In genomic region chr15:37078566-37078965, GRCh38 we compare ENCODE assay signal across 18 cellular contexts. TPM values are rescaled to one million over a fixed set of nuclear protein-coding genes. Genes with fewer than 3 reads are reported as not detected.
A peak's percentile ranks its signal among the peaks of the same experiment; 100 is the strongest.
DNase-seq lines count a peak whose midpoint lies in the region; ATAC-seq, FAIRE-seq and TF ChIP-seq lines count a peak whose summit lies in the region.
"Had no signal": no experiment of that assay in that cellular context is flagged by ENCODE, and none has a peak within 500 bp of the region (broad histone marks: within the 10 kb centered on the region; RNA-seq: fewer than 3 reads in every experiment).

No MANE protein-coding gene starts in this region.

- DNase-seq in NCI-H69 (lab: John Stamatoyannopoulos, UW) (peak; percentile 79), mesenchymal stem cell (no peak), sciatic nerve (ENCODE audit: low spot score) (no peak), COLO668 (lab: John Stamatoyannopoulos, UW; ENCODE audit: unreplicated experiment) (no peak), NCI-H2081 (lab: John Stamatoyannopoulos, UW) (no peak)
- DNase-seq: ACHN; Calu3; CD4-positive, CD25-positive, alpha-beta regulatory T cell; DMS 273 treated with DMSO at 0.1 percent for 48 hours; GOT3; H9; HFFc6 had no signal

- H3K9me3 ChIP-seq in HEK293 (ENCODE audit: control insufficient read depth, insufficient read depth, low read depth, low read length) = no peaks in the 10 kb centered on the region
- no peaks in the 10 kb centered on the region for H3K9me3 ChIP-seq in mesenchymal stem cell (ENCODE audit: control insufficient read depth, low read length)
- H3K9me3 ChIP-seq: BLaER1 treated with 17β-estradiol and CSF1 and Interleukin-3, amounts not matched to agents 10 nM and 100 nM had no signal

- no peak for ATAC-seq in sciatic nerve
- no peak for ATAC-seq in HG03442 (IDR thresholded peaks at IDR 0.05; ENCODE audit: unreplicated experiment)

- H3K9ac ChIP-seq in mesenchymal stem cell (ENCODE audit: low read length) = peak overlapping the region; percentile 54
- H3K9ac ChIP-seq: BLaER1 treated with 17β-estradiol and CSF1 and Interleukin-3, amounts not matched to agents 10 nM and 100 nM had no signal

- no peak overlapping the region for H2BK15ac ChIP-seq in mesenchymal stem cell (ENCODE audit: low read depth, poor library complexity, severe bottlenecking)

- H2BK120ac ChIP-seq in mesenchymal stem cell (ENCODE audit: low read depth, low read length) = no peak overlapping the region

- H3K4me2 ChIP-seq in mesenchymal stem cell (ENCODE audit: low read length, poor library complexity, severe bottlenecking) = no peak overlapping the region
- H3K4me2 ChIP-seq: BLaER1 treated with 17β-estradiol and CSF1 and Interleukin-3, amounts not matched to agents 10 nM and 100 nM had no signal

- H3K18ac ChIP-seq in mesenchymal stem cell (ENCODE audit: low read depth in 1 of 2, low read length in 2 of 2) = no peak overlapping the region

- H4K91ac ChIP-seq in mesenchymal stem cell (ENCODE audit: low read length) = no peak overlapping the region

- no peak overlapping the region for H4K8ac ChIP-seq in mesenchymal stem cell (ENCODE audit: low read length)

- TF ChIP-seq CTCF in HEK293 (tag by site-specific recombination; IDR thresholded peaks at IDR 0.05) = no peak

- POLR2A ChIA-PET in HEK293 (lab: Yijun Ruan, JAX) = no interaction called here

- no peak overlapping the region for H3K14ac ChIP-seq in mesenchymal stem cell (ENCODE audit: low read length in 2 of 2)

- H3K4me1 ChIP-seq in HEK293 (ENCODE audit: control insufficient read depth, insufficient read depth, low read length) (peaks cover 29% of the 10 kb centered on the region), mesenchymal stem cell (ENCODE audit: control insufficient read depth, insufficient read depth, low read depth, low read length) (peaks cover under 1% of the 10 kb centered on the region)
- H3K4me1 ChIP-seq: BLaER1 treated with 17β-estradiol and CSF1 and Interleukin-3, amounts not matched to agents 10 nM and 100 nM had no signal

- peaks cover 23% of the 10 kb centered on the region for H3K79me1 ChIP-seq in mesenchymal stem cell (replicated peaks; ENCODE audit: low read length, poor library complexity, severe bottlenecking)

- no CpG with 5 or more reads among the region's 1 CpG for WGBS in mesenchymal stem cell

- intact Hi-C loops in sciatic nerve (cut with DNase I) = no loop called here

- no peak overlapping the region for H3K4ac ChIP-seq in mesenchymal stem cell (ENCODE audit: low read depth in 1 of 2, low read length in 2 of 2)

- no peak overlapping the region for H3K23ac ChIP-seq in mesenchymal stem cell (ENCODE audit: low read length in 2 of 2)

- peak; percentile 78 for FAIRE-seq in endometrium (lab: Jason Lieb, UNC)
- FAIRE-seq: GM12891, GM19239 had no signal

- CTCF ChIA-PET in HEK293 (lab: Yijun Ruan, JAX) = no interaction called here

- no peak overlapping the region for H2AK5ac ChIP-seq in mesenchymal stem cell (ENCODE audit: low read length, severe bottlenecking)

- H3K27ac ChIP-seq in HEK293 (ENCODE audit: extremely low read depth, low read depth, low read length) = no peak overlapping the region
- no peak overlapping the region for H3K27ac ChIP-seq in mesenchymal stem cell (ENCODE audit: low read length, poor library complexity, severe bottlenecking)
- H3K27ac ChIP-seq: BLaER1 treated with 17β-estradiol and CSF1 and Interleukin-3, amounts not matched to agents 10 nM and 100 nM had no signal

- no peak overlapping the region for H2AFZ ChIP-seq in mesenchymal stem cell (ENCODE audit: low read depth, low read length)

- H3K27me3 ChIP-seq in mesenchymal stem cell (ENCODE audit: control insufficient read depth in 1 of 2, insufficient read depth in 1 of 2, low read length in 2 of 2) = no peaks in the 10 kb centered on the region
- H3K27me3 ChIP-seq: BLaER1 treated with 17β-estradiol and CSF1 and Interleukin-3, amounts not matched to agents 10 nM and 100 nM had no signal

- H2BK12ac ChIP-seq in mesenchymal stem cell (ENCODE audit: low read length in 2 of 2) = no peak overlapping the region

- H2BK5ac ChIP-seq in mesenchymal stem cell (ENCODE audit: low read depth, low read length, poor library complexity, severe bottlenecking) = no peak overlapping the region

- H3K4me3 ChIP-seq in HEK293 (ENCODE audit: low read depth, low read length) = no peak overlapping the region
- H3K4me3 ChIP-seq in mesenchymal stem cell (ENCODE audit: insufficient read depth in 1 of 2, low read depth in 1 of 2, low read length in 2 of 2) = no peak overlapping the region
- H3K4me3 ChIP-seq: BLaER1 treated with 17β-estradiol and CSF1 and Interleukin-3, amounts not matched to agents 10 nM and 100 nM had no signal

- peaks cover 0 to 13% of the 10 kb centered on the region in 2 experiments; a peak in 1 of 3 replicates for H3K36me3 ChIP-seq in HEK293 (ENCODE audit: control insufficient read depth in 2 of 2, insufficient read depth in 1 of 2, low read length in 2 of 2)
- peaks cover 0 to 48% of the 10 kb centered on the region in 2 experiments for H3K36me3 ChIP-seq in mesenchymal stem cell (ENCODE audit: control insufficient read depth in 1 of 2, insufficient read depth in 2 of 2, low read depth in 1 of 2, low read length in 2 of 2)
- H3K36me3 ChIP-seq: BLaER1 treated with 17β-estradiol and CSF1 and Interleukin-3, amounts not matched to agents 10 nM and 100 nM had no signal

TF ChIP-seq in HEK293, 187 proteins besides CTCF, POLR2A, EP300 and RAD21 (continues in another document):
- peak; percentile 22; the same call in 1 of the 2 replicates for TF ChIP-seq BCL11A (tag by site-specific recombination; IDR thresholded peaks at IDR 0.05; ENCODE audit: low read depth)
- no peak for TF ChIP-seq HOXC10 (CRISPR knock-in tag; IDR thresholded peaks at IDR 0.05)
- TF ChIP-seq ZXDB (tag by site-specific recombination; IDR thresholded peaks at IDR 0.05) = no peak
- TF ChIP-seq IKZF3 (tag by site-specific recombination; IDR thresholded peaks at IDR 0.05) = peak; percentile 75; the same call in 1 of the 2 replicates
- TF ChIP-seq ZNF510 (tag by site-specific recombination; IDR thresholded peaks at IDR 0.05; ENCODE audit: insufficient replicate concordance) = no peak
- TF ChIP-seq HIC1 (tag by site-specific recombination; IDR thresholded peaks at IDR 0.05) = no peak
- no peak for TF ChIP-seq ZNF670 (tag by site-specific recombination; IDR thresholded peaks at IDR 0.05; ENCODE audit: low read depth)
- TF ChIP-seq ZNF580 (tag by site-specific recombination; IDR thresholded peaks at IDR 0.05) = no peak
- TF ChIP-seq ATF2 (tag by site-specific recombination; IDR thresholded peaks at IDR 0.05; ENCODE audit: low read depth) = no peak
- TF ChIP-seq ZNF169 (tag by site-specific recombination; IDR thresholded peaks at IDR 0.05) = no peak
- no peak for TF ChIP-seq ZNF514 (tag by site-specific recombination; IDR thresholded peaks at IDR 0.05)

RNA-seq across cellular contexts. Expression of gene MEIS2, which starts 21.8 kb away (rescaled TPM):
- 69.3 TPM for polyA plus RNA-seq in mesenchymal stem cell (2013, experiment 1 of 2)
- polyA plus RNA-seq in mesenchymal stem cell (2013, experiment 2 of 2) = 68.8 TPM
- total RNA-seq in sciatic nerve = 22.0 TPM
- total RNA-seq: CD4-positive, CD25-positive, alpha-beta regulatory T cell had no signal
- polyA plus RNA-seq: CD4-positive, CD25-positive, alpha-beta regulatory T cell had no signal
